ENCODE assay signal across 14 cellular contexts in genomic region chr3:73143821-73144237, GRCh38.
DNase-seq lines count a peak whose midpoint lies in the region; ATAC-seq and TF ChIP-seq lines count a peak whose summit lies in the region.
"Had no signal": no experiment of that assay in that cellular context is flagged by ENCODE, and none has a peak within 500 bp of the region (broad histone marks: within the 10 kb centered on the region; RNA-seq: fewer than 3 reads in every experiment).

No MANE protein-coding gene starts in this region.

- TF ChIP-seq CTCF in uterus (IDR thresholded peaks at IDR 0.05): no peak
- TF ChIP-seq CTCF in Peyer's patch (IDR thresholded peaks at IDR 0.05): no peak

- peak overlapping the region; percentile 39 for H3K23ac ChIP-seq in mesendoderm (ENCODE audit: low read length)

- no peak overlapping the region for H3K9ac ChIP-seq in mesendoderm (ENCODE audit: low read length)

- no peak overlapping the region for H2BK15ac ChIP-seq in mesendoderm (replicated peaks; ENCODE audit: low read depth)

- H3K9me3 ChIP-seq in uterus: no peaks in the 10 kb centered on the region
- no peaks in the 10 kb centered on the region for H3K9me3 ChIP-seq in aorta (ENCODE audit: control insufficient read depth, low read length)
- no peaks in the 10 kb centered on the region for H3K9me3 ChIP-seq in Peyer's patch

- H3K27me3 ChIP-seq in mesendoderm (ENCODE audit: insufficient read depth, low read length, poor library complexity) (no peaks in the 10 kb centered on the region), uterus (no peaks in the 10 kb centered on the region), aorta (ENCODE audit: control insufficient read depth in 1 of 2, insufficient read depth in 2 of 2, low read length in 1 of 2) (no peaks in the 10 kb centered on the region), Peyer's patch (no peaks in the 10 kb centered on the region)
- H3K27me3 ChIP-seq: dorsolateral prefrontal cortex had no signal

- H3K18ac ChIP-seq in mesendoderm (ENCODE audit: low read length): no peak overlapping the region

- H2BK5ac ChIP-seq in mesendoderm (ENCODE audit: low read length): no peak overlapping the region

- no peak overlapping the region for H3K4ac ChIP-seq in mesendoderm (ENCODE audit: low read depth, low read length)

- no peaks in the 10 kb centered on the region for H3K79me1 ChIP-seq in mesendoderm (ENCODE audit: low read length)

- no peak overlapping the region for H2AK5ac ChIP-seq in mesendoderm (ENCODE audit: low read length)

- H3K56ac ChIP-seq in mesendoderm (ENCODE audit: low read length): no peak overlapping the region

- no peak overlapping the region for H4K8ac ChIP-seq in mesendoderm (ENCODE audit: low read depth, low read length)

- no peak for ATAC-seq in aorta (ENCODE audit: low FRiP score)
- ATAC-seq: naive thymus-derived CD4-positive, alpha-beta T cell had no signal

- WGBS in mesendoderm (ENCODE audit: extremely low coverage, insufficient coverage, low lambda C conversion rate): no CpG with 5 or more reads among the region's 4 CpGs
- 50 to 58% methylated on average over 4 of the region's 4 CpGs for WGBS in aorta, 2 donors

- no peak overlapping the region for H4K5ac ChIP-seq in mesendoderm (ENCODE audit: low read length)

- no peaks in the 10 kb centered on the region for H3K36me3 ChIP-seq in mesendoderm (ENCODE audit: control insufficient read depth, insufficient read depth, low read length)
- no peaks in the 10 kb centered on the region for H3K36me3 ChIP-seq in uterus
- H3K36me3 ChIP-seq in aorta (ENCODE audit: control insufficient read depth in 1 of 2, insufficient read depth in 2 of 2, low read length in 1 of 2): no peaks in the 10 kb centered on the region
- no peaks in the 10 kb centered on the region for H3K36me3 ChIP-seq in Peyer's patch

- no peak overlapping the region for H3K4me3 ChIP-seq in mesendoderm (ENCODE audit: low read length)
- no peak overlapping the region for H3K4me3 ChIP-seq in uterus
- no peak overlapping the region for H3K4me3 ChIP-seq in aorta (ENCODE audit: low read length in 2 of 2)
- no peak overlapping the region for H3K4me3 ChIP-seq in Peyer's patch
- H3K4me3 ChIP-seq: dorsolateral prefrontal cortex had no signal

- intact Hi-C loops in uterus (cut with DNase I; ENCODE audit: low total_unique reads): no loop called here
- intact Hi-C loops in aorta (cut with DNase I): no loop called here

- no peak overlapping the region for H2BK120ac ChIP-seq in mesendoderm (ENCODE audit: low read depth, low read length)

- DNase-seq in COLO668 (lab: John Stamatoyannopoulos, UW; ENCODE audit: unreplicated experiment) (peak; percentile 39), NCI-H187 (lab: John Stamatoyannopoulos, UW) (peak; percentile 28 to 47), astrocyte of the hippocampus (ENCODE audit: low read depth, low spot score) (peak; percentile 85), mesendoderm (no peak), uterus (no peak), aorta (no peak), Peyer's patch (no peak)
- DNase-seq in central memory CD4-positive, alpha-beta T cell: no peak
- DNase-seq: activated CD4-positive, alpha-beta memory T cell treated with anti-CD3 and anti-CD28 coated beads for 36 hours; activated naive CD4-positive, alpha-beta T cell treated with anti-CD3 and anti-CD28 coated beads, Interleukin-2, amount 10 ng/mL, durations not matched to agents 7 days and 5 days; dorsolateral prefrontal cortex; naive thymus-derived CD4-positive, alpha-beta T cell; NCI-H1694 treated with DMSO at 0.1 percent for 48 hours; stimulated activated CD4-positive, alpha-beta T cell treated with anti-CD3 and anti-CD28 coated beads, Interleukin-2, amount 100 ng/mL, for 24 hours had no signal

- TF ChIP-seq POLR2A in uterus (IDR thresholded peaks at IDR 0.05) (no peak), Peyer's patch (IDR thresholded peaks at IDR 0.05) (no peak)

- no peak overlapping the region for H3K4me2 ChIP-seq in mesendoderm (ENCODE audit: low read length)

- no peaks in the 10 kb centered on the region for H3K79me2 ChIP-seq in mesendoderm (ENCODE audit: control insufficient read depth, insufficient read depth, low read length)

- H3K4me1 ChIP-seq in mesendoderm (ENCODE audit: control insufficient read depth, low read depth, low read length): no peaks in the 10 kb centered on the region
- H3K4me1 ChIP-seq in uterus: no peaks in the 10 kb centered on the region
- no peaks in the 10 kb centered on the region for H3K4me1 ChIP-seq in aorta (ENCODE audit: control insufficient read depth in 1 of 2, insufficient read depth in 2 of 2, low read length in 2 of 2)
- no peaks in the 10 kb centered on the region for H3K4me1 ChIP-seq in Peyer's patch

- no peak overlapping the region for H3K27ac ChIP-seq in mesendoderm (ENCODE audit: low read depth, low read length)
- no peak overlapping the region for H3K27ac ChIP-seq in uterus
- H3K27ac ChIP-seq in aorta (ENCODE audit: low read depth in 1 of 2, low read length in 2 of 2): no peak overlapping the region
- no peak overlapping the region for H3K27ac ChIP-seq in Peyer's patch
- H3K27ac ChIP-seq: dorsolateral prefrontal cortex had no signal

Comparison
In these comparisons a context has a peak if more than half of its experiments do, and no peak if none do; other contexts are left out.
1. DNase-seq: peak in COLO668 (single experiment), NCI-H187 (2 of 2) and astrocyte of the hippocampus (single experiment); none in mesendoderm (single experiment), uterus (0 of 2), aorta (0 of 2), central memory CD4-positive, alpha-beta T cell (single experiment) and Peyer's patch (0 of 3).